In the genomic region with DNA sequence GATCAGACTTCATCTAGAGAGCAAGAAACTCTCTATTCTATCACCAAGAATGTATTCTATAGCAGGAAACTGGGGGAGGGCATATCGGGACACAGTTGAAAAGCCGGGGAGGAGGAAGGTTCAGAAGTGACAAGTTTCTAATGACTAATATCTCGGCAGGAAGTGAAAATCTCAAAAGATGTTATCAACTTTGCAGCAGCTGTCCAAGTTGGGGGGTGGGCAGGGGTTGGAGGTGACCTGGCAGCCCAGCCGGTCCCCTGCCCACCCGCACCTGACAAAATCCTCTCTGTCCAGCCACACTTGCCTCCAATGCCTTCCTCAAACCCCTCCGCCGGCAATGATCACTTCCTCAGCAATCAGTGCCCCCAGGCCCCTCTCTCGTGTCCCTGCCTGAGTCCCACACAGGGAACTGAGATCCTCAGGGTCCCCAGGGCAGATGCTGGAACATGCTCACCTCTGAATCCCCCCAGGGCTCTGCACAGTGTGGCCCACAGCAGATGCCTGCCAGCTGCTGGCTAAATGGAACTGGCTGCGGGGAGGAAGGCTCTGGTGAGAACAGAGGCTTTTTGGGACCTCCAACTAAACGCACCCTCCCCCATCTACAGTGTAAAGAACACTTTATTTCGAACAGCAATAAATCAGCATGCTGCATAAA, we compare ENCODE assay signal across 1 cellular context.
A peak's percentile ranks its signal among the peaks of the same experiment; 100 is the strongest.
TF ChIP-seq lines count a peak whose summit lies in the region.

No MANE protein-coding gene starts in this region.

TF ChIP-seq in GM12878, 131 proteins besides CTCF, POLR2A, EP300 and RAD21 (continued from another document and continues in another):
- TF ChIP-seq SRF (IDR thresholded peaks at IDR 0.05; ENCODE audit: low read depth in 2 of 2, low read length in 2 of 2) = peak in 1 of 2 experiments; percentile 49; a peak in 1 of 4 replicates
- peak; percentile 76; the same call in 1 of the 2 replicates for TF ChIP-seq CREM (IDR thresholded peaks at IDR 0.05; ENCODE audit: low read depth)
- TF ChIP-seq CBX3 (IDR thresholded peaks at IDR 0.05; ENCODE audit: borderline replicate concordance, low read depth) = no peak
- no peak for TF ChIP-seq FOXK2 (IDR thresholded peaks at IDR 0.05)
- TF ChIP-seq MEF2A (IDR thresholded peaks at IDR 0.05; ENCODE audit: insufficient read depth, low read depth, low read length) = peak; percentile 81
- TF ChIP-seq CEBPB (IDR thresholded peaks at IDR 0.05; ENCODE audit: borderline replicate concordance in 1 of 2, low read depth in 2 of 2, low read length in 2 of 2) = no peak
- TF ChIP-seq NBN (IDR thresholded peaks at IDR 0.05) = peak; percentile 82; the same call in 1 of the 2 replicates
- no peak for TF ChIP-seq NFYA (IDR thresholded peaks at IDR 0.05; ENCODE audit: borderline replicate concordance, low read depth, low read length)
- TF ChIP-seq, protein P1, sequence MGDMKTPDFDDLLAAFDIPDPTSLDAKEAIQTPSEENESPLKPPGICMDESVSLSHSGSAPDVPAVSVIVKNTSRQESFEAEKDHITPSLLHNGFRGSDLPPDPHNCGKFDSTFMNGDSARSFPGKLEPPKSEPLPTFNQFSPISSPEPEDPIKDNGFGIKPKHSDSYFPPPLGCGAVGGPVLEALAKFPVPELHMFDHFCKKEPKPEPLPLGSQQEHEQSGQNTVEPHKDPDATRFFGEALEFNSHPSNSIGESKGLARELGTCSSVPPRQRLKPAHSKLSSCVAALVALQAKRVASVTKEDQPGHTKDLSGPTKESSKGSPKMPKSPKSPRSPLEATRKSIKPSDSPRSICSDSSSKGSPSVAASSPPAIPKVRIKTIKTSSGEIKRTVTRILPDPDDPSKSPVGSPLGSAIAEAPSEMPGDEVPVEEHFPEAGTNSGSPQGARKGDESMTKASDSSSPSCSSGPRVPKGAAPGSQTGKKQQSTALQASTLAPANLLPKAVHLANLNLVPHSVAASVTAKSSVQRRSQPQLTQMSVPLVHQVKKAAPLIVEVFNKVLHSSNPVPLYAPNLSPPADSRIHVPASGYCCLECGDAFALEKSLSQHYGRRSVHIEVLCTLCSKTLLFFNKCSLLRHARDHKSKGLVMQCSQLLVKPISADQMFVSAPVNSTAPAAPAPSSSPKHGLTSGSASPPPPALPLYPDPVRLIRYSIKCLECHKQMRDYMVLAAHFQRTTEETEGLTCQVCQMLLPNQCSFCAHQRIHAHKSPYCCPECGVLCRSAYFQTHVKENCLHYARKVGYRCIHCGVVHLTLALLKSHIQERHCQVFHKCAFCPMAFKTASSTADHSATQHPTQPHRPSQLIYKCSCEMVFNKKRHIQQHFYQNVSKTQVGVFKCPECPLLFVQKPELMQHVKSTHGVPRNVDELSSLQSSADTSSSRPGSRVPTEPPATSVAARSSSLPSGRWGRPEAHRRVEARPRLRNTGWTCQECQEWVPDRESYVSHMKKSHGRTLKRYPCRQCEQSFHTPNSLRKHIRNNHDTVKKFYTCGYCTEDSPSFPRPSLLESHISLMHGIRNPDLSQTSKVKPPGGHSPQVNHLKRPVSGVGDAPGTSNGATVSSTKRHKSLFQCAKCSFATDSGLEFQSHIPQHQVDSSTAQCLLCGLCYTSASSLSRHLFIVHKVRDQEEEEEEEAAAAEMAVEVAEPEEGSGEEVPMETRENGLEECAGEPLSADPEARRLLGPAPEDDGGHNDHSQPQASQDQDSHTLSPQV (IDR thresholded peaks at IDR 0.05) = peak; percentile 74; the same call in 1 of the 2 replicates
- peak; percentile 94 for TF ChIP-seq BACH1 (IDR thresholded peaks at IDR 0.05; ENCODE audit: borderline replicate concordance)
- no peak for TF ChIP-seq FOS (IDR thresholded peaks at IDR 0.05; ENCODE audit: borderline replicate concordance, extremely low read depth, insufficient read length)
- no peak for TF ChIP-seq HDAC2 (IDR thresholded peaks at IDR 0.05)
- TF ChIP-seq, protein P2, sequence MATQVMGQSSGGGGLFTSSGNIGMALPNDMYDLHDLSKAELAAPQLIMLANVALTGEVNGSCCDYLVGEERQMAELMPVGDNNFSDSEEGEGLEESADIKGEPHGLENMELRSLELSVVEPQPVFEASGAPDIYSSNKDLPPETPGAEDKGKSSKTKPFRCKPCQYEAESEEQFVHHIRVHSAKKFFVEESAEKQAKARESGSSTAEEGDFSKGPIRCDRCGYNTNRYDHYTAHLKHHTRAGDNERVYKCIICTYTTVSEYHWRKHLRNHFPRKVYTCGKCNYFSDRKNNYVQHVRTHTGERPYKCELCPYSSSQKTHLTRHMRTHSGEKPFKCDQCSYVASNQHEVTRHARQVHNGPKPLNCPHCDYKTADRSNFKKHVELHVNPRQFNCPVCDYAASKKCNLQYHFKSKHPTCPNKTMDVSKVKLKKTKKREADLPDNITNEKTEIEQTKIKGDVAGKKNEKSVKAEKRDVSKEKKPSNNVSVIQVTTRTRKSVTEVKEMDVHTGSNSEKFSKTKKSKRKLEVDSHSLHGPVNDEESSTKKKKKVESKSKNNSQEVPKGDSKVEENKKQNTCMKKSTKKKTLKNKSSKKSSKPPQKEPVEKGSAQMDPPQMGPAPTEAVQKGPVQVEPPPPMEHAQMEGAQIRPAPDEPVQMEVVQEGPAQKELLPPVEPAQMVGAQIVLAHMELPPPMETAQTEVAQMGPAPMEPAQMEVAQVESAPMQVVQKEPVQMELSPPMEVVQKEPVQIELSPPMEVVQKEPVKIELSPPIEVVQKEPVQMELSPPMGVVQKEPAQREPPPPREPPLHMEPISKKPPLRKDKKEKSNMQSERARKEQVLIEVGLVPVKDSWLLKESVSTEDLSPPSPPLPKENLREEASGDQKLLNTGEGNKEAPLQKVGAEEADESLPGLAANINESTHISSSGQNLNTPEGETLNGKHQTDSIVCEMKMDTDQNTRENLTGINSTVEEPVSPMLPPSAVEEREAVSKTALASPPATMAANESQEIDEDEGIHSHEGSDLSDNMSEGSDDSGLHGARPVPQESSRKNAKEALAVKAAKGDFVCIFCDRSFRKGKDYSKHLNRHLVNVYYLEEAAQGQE (IDR thresholded peaks at IDR 0.05; ENCODE audit: low read depth, low read length) = no peak
- no peak for TF ChIP-seq BRCA1 (IDR thresholded peaks at IDR 0.05; ENCODE audit: low read depth, low read length)
- peak; percentile 96; the same call in 1 of the 2 replicates for TF ChIP-seq GATAD2B (conservative IDR thresholded peaks at IDR 0.05; ENCODE audit: low read depth)
- peak; percentile 66 for TF ChIP-seq SP1 (IDR thresholded peaks at IDR 0.05; ENCODE audit: low read depth, low read length)
- TF ChIP-seq NFXL1 (IDR thresholded peaks at IDR 0.05; ENCODE audit: borderline replicate concordance) = no peak
- no peak for TF ChIP-seq POLR2AphosphoS2 (IDR thresholded peaks at IDR 0.05; ENCODE audit: low read depth, low read length)
- peak in 1 of 2 experiments; percentile 96; a peak in 2 of 4 replicates for TF ChIP-seq ETV6 (conservative IDR thresholded peaks at IDR 0.05 in 1 of 2, IDR thresholded peaks at IDR 0.05 in 1 of 2; ENCODE audit: borderline replicate concordance in 1 of 2, low read depth in 1 of 2)
- TF ChIP-seq RBBP5 (conservative IDR thresholded peaks at IDR 0.05) = no peak
- no peak for TF ChIP-seq ZNF622 (IDR thresholded peaks at IDR 0.05)
- peak; percentile 97 for TF ChIP-seq SPI1 (IDR thresholded peaks at IDR 0.05; ENCODE audit: borderline replicate concordance, insufficient read depth, low read depth, low read length)
- TF ChIP-seq BHLHE40 (IDR thresholded peaks at IDR 0.05; ENCODE audit: borderline replicate concordance in 1 of 2, low read depth in 2 of 2, low read length in 1 of 2) = peak; percentile 75 to 77
- TF ChIP-seq, protein P3, sequence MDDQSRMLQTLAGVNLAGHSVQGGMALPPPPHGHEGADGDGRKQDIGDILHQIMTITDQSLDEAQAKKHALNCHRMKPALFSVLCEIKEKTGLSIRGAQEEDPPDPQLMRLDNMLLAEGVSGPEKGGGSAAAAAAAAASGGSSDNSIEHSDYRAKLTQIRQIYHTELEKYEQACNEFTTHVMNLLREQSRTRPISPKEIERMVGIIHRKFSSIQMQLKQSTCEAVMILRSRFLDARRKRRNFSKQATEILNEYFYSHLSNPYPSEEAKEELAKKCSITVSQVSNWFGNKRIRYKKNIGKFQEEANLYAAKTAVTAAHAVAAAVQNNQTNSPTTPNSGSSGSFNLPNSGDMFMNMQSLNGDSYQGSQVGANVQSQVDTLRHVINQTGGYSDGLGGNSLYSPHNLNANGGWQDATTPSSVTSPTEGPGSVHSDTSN (IDR thresholded peaks at IDR 0.05; ENCODE audit: insufficient replicate concordance, low read depth, low read length) = no peak
- peak; percentile 89 for TF ChIP-seq BCL11A (IDR thresholded peaks at IDR 0.05; ENCODE audit: low read depth, low read length)
- TF ChIP-seq, protein P4, sequence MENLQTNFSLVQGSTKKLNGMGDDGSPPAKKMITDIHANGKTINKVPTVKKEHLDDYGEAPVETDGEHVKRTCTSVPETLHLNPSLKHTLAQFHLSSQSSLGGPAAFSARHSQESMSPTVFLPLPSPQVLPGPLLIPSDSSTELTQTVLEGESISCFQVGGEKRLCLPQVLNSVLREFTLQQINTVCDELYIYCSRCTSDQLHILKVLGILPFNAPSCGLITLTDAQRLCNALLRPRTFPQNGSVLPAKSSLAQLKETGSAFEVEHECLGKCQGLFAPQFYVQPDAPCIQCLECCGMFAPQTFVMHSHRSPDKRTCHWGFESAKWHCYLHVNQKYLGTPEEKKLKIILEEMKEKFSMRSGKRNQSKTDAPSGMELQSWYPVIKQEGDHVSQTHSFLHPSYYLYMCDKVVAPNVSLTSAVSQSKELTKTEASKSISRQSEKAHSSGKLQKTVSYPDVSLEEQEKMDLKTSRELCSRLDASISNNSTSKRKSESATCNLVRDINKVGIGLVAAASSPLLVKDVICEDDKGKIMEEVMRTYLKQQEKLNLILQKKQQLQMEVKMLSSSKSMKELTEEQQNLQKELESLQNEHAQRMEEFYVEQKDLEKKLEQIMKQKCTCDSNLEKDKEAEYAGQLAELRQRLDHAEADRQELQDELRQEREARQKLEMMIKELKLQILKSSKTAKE (IDR thresholded peaks at IDR 0.05; ENCODE audit: low read depth, poor library complexity, severe bottlenecking) = no peak
- TF ChIP-seq, protein P5, sequence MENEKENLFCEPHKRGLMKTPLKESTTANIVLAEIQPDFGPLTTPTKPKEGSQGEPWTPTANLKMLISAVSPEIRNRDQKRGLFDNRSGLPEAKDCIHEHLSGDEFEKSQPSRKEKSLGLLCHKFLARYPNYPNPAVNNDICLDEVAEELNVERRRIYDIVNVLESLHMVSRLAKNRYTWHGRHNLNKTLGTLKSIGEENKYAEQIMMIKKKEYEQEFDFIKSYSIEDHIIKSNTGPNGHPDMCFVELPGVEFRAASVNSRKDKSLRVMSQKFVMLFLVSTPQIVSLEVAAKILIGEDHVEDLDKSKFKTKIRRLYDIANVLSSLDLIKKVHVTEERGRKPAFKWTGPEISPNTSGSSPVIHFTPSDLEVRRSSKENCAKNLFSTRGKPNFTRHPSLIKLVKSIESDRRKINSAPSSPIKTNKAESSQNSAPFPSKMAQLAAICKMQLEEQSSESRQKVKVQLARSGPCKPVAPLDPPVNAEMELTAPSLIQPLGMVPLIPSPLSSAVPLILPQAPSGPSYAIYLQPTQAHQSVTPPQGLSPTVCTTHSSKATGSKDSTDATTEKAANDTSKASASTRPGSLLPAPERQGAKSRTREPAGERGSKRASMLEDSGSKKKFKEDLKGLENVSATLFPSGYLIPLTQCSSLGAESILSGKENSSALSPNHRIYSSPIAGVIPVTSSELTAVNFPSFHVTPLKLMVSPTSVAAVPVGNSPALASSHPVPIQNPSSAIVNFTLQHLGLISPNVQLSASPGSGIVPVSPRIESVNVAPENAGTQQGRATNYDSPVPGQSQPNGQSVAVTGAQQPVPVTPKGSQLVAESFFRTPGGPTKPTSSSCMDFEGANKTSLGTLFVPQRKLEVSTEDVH (IDR thresholded peaks at IDR 0.05; ENCODE audit: low read depth, partially characterized antibody) = no peak
- TF ChIP-seq EED (IDR thresholded peaks at IDR 0.05; ENCODE audit: low read depth) = peak; percentile 75
- TF ChIP-seq, protein P6, sequence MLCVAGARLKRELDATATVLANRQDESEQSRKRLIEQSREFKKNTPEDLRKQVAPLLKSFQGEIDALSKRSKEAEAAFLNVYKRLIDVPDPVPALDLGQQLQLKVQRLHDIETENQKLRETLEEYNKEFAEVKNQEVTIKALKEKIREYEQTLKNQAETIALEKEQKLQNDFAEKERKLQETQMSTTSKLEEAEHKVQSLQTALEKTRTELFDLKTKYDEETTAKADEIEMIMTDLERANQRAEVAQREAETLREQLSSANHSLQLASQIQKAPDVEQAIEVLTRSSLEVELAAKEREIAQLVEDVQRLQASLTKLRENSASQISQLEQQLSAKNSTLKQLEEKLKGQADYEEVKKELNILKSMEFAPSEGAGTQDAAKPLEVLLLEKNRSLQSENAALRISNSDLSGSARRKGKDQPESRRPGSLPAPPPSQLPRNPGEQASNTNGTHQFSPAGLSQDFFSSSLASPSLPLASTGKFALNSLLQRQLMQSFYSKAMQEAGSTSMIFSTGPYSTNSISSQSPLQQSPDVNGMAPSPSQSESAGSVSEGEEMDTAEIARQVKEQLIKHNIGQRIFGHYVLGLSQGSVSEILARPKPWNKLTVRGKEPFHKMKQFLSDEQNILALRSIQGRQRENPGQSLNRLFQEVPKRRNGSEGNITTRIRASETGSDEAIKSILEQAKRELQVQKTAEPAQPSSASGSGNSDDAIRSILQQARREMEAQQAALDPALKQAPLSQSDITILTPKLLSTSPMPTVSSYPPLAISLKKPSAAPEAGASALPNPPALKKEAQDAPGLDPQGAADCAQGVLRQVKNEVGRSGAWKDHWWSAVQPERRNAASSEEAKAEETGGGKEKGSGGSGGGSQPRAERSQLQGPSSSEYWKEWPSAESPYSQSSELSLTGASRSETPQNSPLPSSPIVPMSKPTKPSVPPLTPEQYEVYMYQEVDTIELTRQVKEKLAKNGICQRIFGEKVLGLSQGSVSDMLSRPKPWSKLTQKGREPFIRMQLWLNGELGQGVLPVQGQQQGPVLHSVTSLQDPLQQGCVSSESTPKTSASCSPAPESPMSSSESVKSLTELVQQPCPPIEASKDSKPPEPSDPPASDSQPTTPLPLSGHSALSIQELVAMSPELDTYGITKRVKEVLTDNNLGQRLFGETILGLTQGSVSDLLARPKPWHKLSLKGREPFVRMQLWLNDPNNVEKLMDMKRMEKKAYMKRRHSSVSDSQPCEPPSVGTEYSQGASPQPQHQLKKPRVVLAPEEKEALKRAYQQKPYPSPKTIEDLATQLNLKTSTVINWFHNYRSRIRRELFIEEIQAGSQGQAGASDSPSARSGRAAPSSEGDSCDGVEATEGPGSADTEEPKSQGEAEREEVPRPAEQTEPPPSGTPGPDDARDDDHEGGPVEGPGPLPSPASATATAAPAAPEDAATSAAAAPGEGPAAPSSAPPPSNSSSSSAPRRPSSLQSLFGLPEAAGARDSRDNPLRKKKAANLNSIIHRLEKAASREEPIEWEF (IDR thresholded peaks at IDR 0.05; ENCODE audit: insufficient replicate concordance, low read depth, low read length) = no peak
- no peak for TF ChIP-seq SREBF1 (IDR thresholded peaks at IDR 0.05; ENCODE audit: low read length)
- TF ChIP-seq ZNF274 (IDR thresholded peaks at IDR 0.05; ENCODE audit: insufficient read depth, insufficient read length) = no peak
